18 cellular contexts compared by ENCODE assay signal in genomic region chr12:25734529-25735180, GRCh38.
DNase-seq lines count a peak whose midpoint lies in the region; ATAC-seq and TF ChIP-seq lines count a peak whose summit lies in the region.
"Had no signal": no experiment of that assay in that cellular context is flagged by ENCODE, and none has a peak within 500 bp of the region (broad histone marks: within the 10 kb centered on the region; RNA-seq: fewer than 3 reads in every experiment).

No MANE protein-coding gene starts in this region.

- H3K9ac ChIP-seq in mammary epithelial cell (ENCODE audit: insufficient read depth, low read length): no peak overlapping the region

- no peak overlapping the region for H3K4me3 ChIP-seq in mammary epithelial cell (replicated peaks in 1 of 3; ENCODE audit: insufficient read depth in 1 of 3, low read depth in 2 of 3, low read length in 3 of 3)
- H3K4me3 ChIP-seq: adrenal gland, HAP-1, left lung, right lobe of liver had no signal

- peak; percentile 9 for DNase-seq in NOMO-1 treated with dmso at 0.1 percent for 144 hours (lab: John Stamatoyannopoulos, UW; ENCODE audit: unreplicated experiment)
- no peak for DNase-seq in T-helper 17 cell
- DNase-seq in mammary epithelial cell: no peak
- DNase-seq in DMS153 (lab: John Stamatoyannopoulos, UW): no peak
- no peak for DNase-seq in activated CD8-positive, alpha-beta memory T cell treated with anti-CD3 and anti-CD28 coated beads, Interleukin-2, amount 50 U/mL, for 4 hours
- DNase-seq: activated T-cell treated with anti-CD3 and anti-CD28 coated beads, Interleukin-2, amount 50 U/mL, for 4 hours; adrenal gland; AML-193; DMS79 treated with DMSO at 0.1 percent for 48 hours; hypothalamus; left lung; NCI-H2081 treated with DMSO at 0.1 percent for 48 hours; right lobe of liver had no signal

- H3K4me1 Mint-ChIP-seq in T-helper 17 cell: no peaks in the 10 kb centered on the region
- H3K4me1 Mint-ChIP-seq: nephron had no signal

- no peak overlapping the region for H3K27ac ChIP-seq in mammary epithelial cell (ENCODE audit: insufficient read depth, low read depth, low read length)
- H3K27ac ChIP-seq: adrenal gland, left lung, right lobe of liver had no signal

- 100% methylated on average over 1 of the region's 1 CpG for WGBS in mammary epithelial cell (ENCODE audit: low coverage, missing lambda C conversion rate)

- no TSS peak for BruUV-seq in mammary epithelial cell (replicated peaks; lab: Mats Ljungman, UMichigan)

- no peaks in the 10 kb centered on the region for H3K79me2 ChIP-seq in mammary epithelial cell (ENCODE audit: insufficient read depth, low read length)

- no peaks in the 10 kb centered on the region for H3K9me3 ChIP-seq in T-helper 17 cell (ENCODE audit: control insufficient read depth, low read length, poor library complexity, severe bottlenecking)
- H3K9me3 ChIP-seq in mammary epithelial cell (replicated peaks; ENCODE audit: insufficient read depth, low read length): no peaks in the 10 kb centered on the region
- H3K9me3 ChIP-seq: adrenal gland, HAP-1, left lung, right lobe of liver had no signal

- CTCF ChIA-PET in mammary epithelial cell (lab: Charles Lee; ENCODE audit: low non-redundant PET): no interaction called here

- H3K27ac Mint-ChIP-seq in T-helper 17 cell: no peak overlapping the region
- H3K27ac Mint-ChIP-seq: nephron had no signal

- no peak overlapping the region for H3K4me3 Mint-ChIP-seq in T-helper 17 cell
- H3K4me3 Mint-ChIP-seq: activated T-cell treated with anti-CD3 and anti-CD28 coated beads, Interleukin-2, amount 50 U/mL, for 4 hours; nephron had no signal

- in situ Hi-C loops in mammary epithelial cell (cut with MboI; ENCODE audit: low sequenced_read_pairs in 2 of 2): no loop called here

- no peak for TF ChIP-seq CTCF in mammary epithelial cell (conservative IDR thresholded peaks at IDR 0.05 in 1 of 2, IDR thresholded peaks at IDR 0.05 in 1 of 2; ENCODE audit: extremely low read depth in 1 of 2, insufficient read depth in 1 of 2, low read depth in 1 of 2, low read length in 2 of 2)

- no peaks in the 10 kb centered on the region for H3K36me3 ChIP-seq in mammary epithelial cell (ENCODE audit: insufficient read depth, low read length)
- H3K36me3 ChIP-seq: adrenal gland, HAP-1, left lung, right lobe of liver had no signal

- H3K4me1 ChIP-seq in mammary epithelial cell (ENCODE audit: insufficient read depth, low read length): peaks cover 14% of the 10 kb centered on the region
- H3K4me1 ChIP-seq: adrenal gland, HAP-1, left lung, right lobe of liver had no signal

- H3K36me3 Mint-ChIP-seq in T-helper 17 cell (ENCODE audit: low read depth): no peaks in the 10 kb centered on the region

- no peak overlapping the region for H3K4me2 ChIP-seq in mammary epithelial cell (ENCODE audit: insufficient read depth, low read depth, low read length)

- peak; percentile 53 for ATAC-seq in GM18519 (IDR thresholded peaks at IDR 0.05; ENCODE audit: low FRiP score, unreplicated experiment)
- peak; percentile 82 for ATAC-seq in GM21423 (IDR thresholded peaks at IDR 0.05; ENCODE audit: unreplicated experiment)
- ATAC-seq in HG03025 (IDR thresholded peaks at IDR 0.05; ENCODE audit: low FRiP score, unreplicated experiment): peak; percentile 55
- ATAC-seq in T-helper 17 cell: no peak
- ATAC-seq: activated T-cell treated with anti-CD3 and anti-CD28 coated beads, Interleukin-2, amount 50 U/mL, for 4 hours; left lung; right lobe of liver had no signal

- no peak overlapping the region for H2AFZ ChIP-seq in mammary epithelial cell (ENCODE audit: low read depth, low read length)

- no peaks in the 10 kb centered on the region for H3K27me3 Mint-ChIP-seq in T-helper 17 cell

- dilution Hi-C loops in mammary epithelial cell (cut with HindIII; ENCODE audit: low sequenced_read_pairs): no loop called here

- no peaks in the 10 kb centered on the region for H4K20me1 ChIP-seq in mammary epithelial cell (ENCODE audit: insufficient read depth, low read length)

- intact Hi-C loops in mammary epithelial cell (cut with micrococcal nuclease): no loop called here

- no peaks in the 10 kb centered on the region for H3K27me3 ChIP-seq in mammary epithelial cell (ENCODE audit: insufficient read depth, low read length)
- H3K27me3 ChIP-seq: adrenal gland, left lung, right lobe of liver had no signal
